In genomic region chr3:177263615-177264365, GRCh38 we compare ENCODE assay signal across 8 cellular contexts.
DNase-seq lines count a peak whose midpoint lies in the region; ATAC-seq and TF ChIP-seq lines count a peak whose summit lies in the region.

No MANE protein-coding gene starts in this region.

- H3K4me3 ChIP-seq in HL-60 (replicated peaks; ENCODE audit: insufficient read depth, low read length), result no peak overlapping the region
- H3K4me3 ChIP-seq in cardiac fibroblast (replicated peaks in 1 of 2; ENCODE audit: low read depth in 2 of 2, low read length in 2 of 2), result no peak overlapping the region
- no peak overlapping the region for H3K4me3 ChIP-seq in aorta (ENCODE audit: low read length in 2 of 2)

- no peaks in the 10 kb centered on the region for H3K9me3 ChIP-seq in aorta (ENCODE audit: control insufficient read depth, low read length)

- CTCF ChIA-PET in activated CD8-positive, alpha-beta memory T cell treated with anti-CD3 and anti-CD28 coated beads, Interleukin-2, amount 10 ng/mL, durations not matched to agents 7 days and 5 days (lab: Charles Lee), result interaction anchor here (0.5 to 1.1 kb wide), 2 partner anchors 161 to 213 kb away, joined by 3 read pairs; no protein-coding TSS in a partner anchor

- no peak overlapping the region for H3K4me3 Mint-ChIP-seq in activated CD8-positive, alpha-beta memory T cell treated with anti-CD3 and anti-CD28 coated beads, Interleukin-2, amount 10 ng/mL, durations not matched to agents 7 days and 5 days
- H3K4me3 Mint-ChIP-seq in stimulated activated naive B cell treated with anti-CD40 and anti-IgM and Interleukin-4, amounts not matched to agents 10 μg/mL and 1 μg/mL and 100 μg/mL, for 72 hours, result no peak overlapping the region

- no peaks in the 10 kb centered on the region for H3K27me3 Mint-ChIP-seq in activated CD8-positive, alpha-beta memory T cell treated with anti-CD3 and anti-CD28 coated beads, Interleukin-2, amount 10 ng/mL, durations not matched to agents 7 days and 5 days
- no peaks in the 10 kb centered on the region for H3K27me3 Mint-ChIP-seq in stimulated activated naive B cell treated with anti-CD40 and anti-IgM and Interleukin-4, amounts not matched to agents 10 μg/mL and 1 μg/mL and 100 μg/mL, for 72 hours

- H3K36me3 ChIP-seq in aorta (ENCODE audit: control insufficient read depth in 1 of 2, insufficient read depth in 2 of 2, low read length in 1 of 2), result no peaks in the 10 kb centered on the region

- no peaks in the 10 kb centered on the region for H3K4me1 Mint-ChIP-seq in activated CD8-positive, alpha-beta memory T cell treated with anti-CD3 and anti-CD28 coated beads, Interleukin-2, amount 10 ng/mL, durations not matched to agents 7 days and 5 days
- peaks cover 7 to 25% of the 10 kb centered on the region in 2 donors for H3K4me1 Mint-ChIP-seq in stimulated activated naive B cell treated with anti-CD40 and anti-IgM and Interleukin-4, amounts not matched to agents 10 μg/mL and 1 μg/mL and 100 μg/mL, for 72 hours

- WGBS in aorta, 2 donors, result 4 to 13% methylated on average over 8 of the region's 8 CpGs

- TF ChIP-seq CTCF in HL-60 (IDR thresholded peaks at IDR 0.05; ENCODE audit: insufficient read depth, low read length) (no peak), cardiac fibroblast (IDR thresholded peaks at IDR 0.05; ENCODE audit: low read depth, low read length) (no peak)

- H3K27ac ChIP-seq in HL-60 (replicated peaks), result peak overlapping the region; percentile 41
- H3K27ac ChIP-seq in aorta (ENCODE audit: low read depth in 1 of 2, low read length in 2 of 2), result peak overlapping the region in 1 of 2 donors; percentile 50

- no peaks in the 10 kb centered on the region for H3K4me1 ChIP-seq in aorta (ENCODE audit: control insufficient read depth in 1 of 2, insufficient read depth in 2 of 2, low read length in 2 of 2)

- ATAC-seq in activated CD8-positive, alpha-beta memory T cell treated with anti-CD3 and anti-CD28 coated beads, Interleukin-2, amount 10 ng/mL, durations not matched to agents 7 days and 5 days, result no peak
- peak in 1 of 2 donors; percentile 45 for ATAC-seq in stimulated activated naive B cell treated with anti-CD40 and anti-IgM and Interleukin-4, amounts not matched to agents 10 μg/mL and 1 μg/mL and 100 μg/mL, for 72 hours (replicated peaks)
- no peak for ATAC-seq in aorta (ENCODE audit: low FRiP score)

- H3K36me3 Mint-ChIP-seq in activated CD8-positive, alpha-beta memory T cell treated with anti-CD3 and anti-CD28 coated beads, Interleukin-2, amount 10 ng/mL, durations not matched to agents 7 days and 5 days, result no peaks in the 10 kb centered on the region
- H3K36me3 Mint-ChIP-seq in stimulated activated naive B cell treated with anti-CD40 and anti-IgM and Interleukin-4, amounts not matched to agents 10 μg/mL and 1 μg/mL and 100 μg/mL, for 72 hours, result no peaks in the 10 kb centered on the region

- H3K9me3 Mint-ChIP-seq in activated CD8-positive, alpha-beta memory T cell treated with anti-CD3 and anti-CD28 coated beads, Interleukin-2, amount 10 ng/mL, durations not matched to agents 7 days and 5 days (ENCODE audit: low read depth), result no peaks in the 10 kb centered on the region
- H3K9me3 Mint-ChIP-seq in stimulated activated naive B cell treated with anti-CD40 and anti-IgM and Interleukin-4, amounts not matched to agents 10 μg/mL and 1 μg/mL and 100 μg/mL, for 72 hours, result peaks cover 0 to 2% of the 10 kb centered on the region in 2 donors

- H3K27ac Mint-ChIP-seq in activated CD8-positive, alpha-beta memory T cell treated with anti-CD3 and anti-CD28 coated beads, Interleukin-2, amount 10 ng/mL, durations not matched to agents 7 days and 5 days, result no peak overlapping the region
- peak overlapping the region; percentile 27 for H3K27ac Mint-ChIP-seq in stimulated activated naive B cell treated with anti-CD40 and anti-IgM and Interleukin-4, amounts not matched to agents 10 μg/mL and 1 μg/mL and 100 μg/mL, for 72 hours

- H3K27me3 ChIP-seq in HL-60 (ENCODE audit: insufficient read depth, poor library complexity, severe bottlenecking), result no peaks in the 10 kb centered on the region
- no peaks in the 10 kb centered on the region for H3K27me3 ChIP-seq in aorta (ENCODE audit: control insufficient read depth in 1 of 2, insufficient read depth in 2 of 2, low read length in 1 of 2)

- DNase-seq in activated CD8-positive, alpha-beta memory T cell treated with anti-CD3 and anti-CD28 coated beads for 24 hours, result peak; percentile 26
- DNase-seq in activated CD8-positive, alpha-beta memory T cell treated with anti-CD3 and anti-CD28 coated beads, Interleukin-2, amount 10 ng/mL, durations not matched to agents 7 days and 5 days, result no peak
- DNase-seq in HL-60 (ENCODE audit: low read depth in 1 of 2, low spot score in 1 of 2) (peak in 1 of 2 experiments; percentile 13), cardiac fibroblast (ENCODE audit: low read depth in 2 of 2) (peak; percentile 13 to 29), putamen (ENCODE audit: low spot score) (no peak), aorta (no peak), NCI-H226 (no peak)
- no peak for DNase-seq in stimulated activated naive B cell treated with anti-CD40 and anti-IgM and Interleukin-4, amounts not matched to agents 10 μg/mL and 1 μg/mL and 100 μg/mL, for 72 hours

- intact Hi-C loops in aorta (cut with DNase I), result no loop called here

Comparison
In these comparisons a context has a peak if more than half of its experiments do, and no peak if none do; other contexts are left out.
1. DNase-seq: peak in activated CD8-positive, alpha-beta memory T cell treated with anti-CD3 and anti-CD28 coated beads for 24 hours (single experiment) and cardiac fibroblast (2 of 2); none in activated CD8-positive, alpha-beta memory T cell treated with anti-CD3 and anti-CD28 coated beads, Interleukin-2, amount 10 ng/mL, durations not matched to agents 7 days and 5 days (single experiment), stimulated activated naive B cell treated with anti-CD40 and anti-IgM and Interleukin-4, amounts not matched to agents 10 μg/mL and 1 μg/mL and 100 μg/mL, for 72 hours (single experiment), putamen (single experiment), aorta (0 of 2) and NCI-H226 (single experiment).